Comparison of ENCODE assay signal across 1 cellular context in genomic region chrX:139831017-139831416, GRCh38.
TF ChIP-seq lines count a peak whose summit lies in the region.

No MANE protein-coding gene starts in this region.

TF ChIP-seq in HepG2, 621 proteins besides CTCF, POLR2A, EP300 and RAD21 (continued from another document):
- TF ChIP-seq NCOA1 (CRISPR knock-in tag; IDR thresholded peaks at IDR 0.05) = no peak
- no peak for TF ChIP-seq ZKSCAN8 (CRISPR knock-in tag; IDR thresholded peaks at IDR 0.05; ENCODE audit: borderline replicate concordance)
- TF ChIP-seq CCAR2 (optimal IDR thresholded peaks at IDR 0.05; ENCODE audit: low read depth, low read length) = no peak
- no peak for TF ChIP-seq ZNF576 (CRISPR knock-in tag; IDR thresholded peaks at IDR 0.05)
- no peak for TF ChIP-seq SALL1 (CRISPR knock-in tag; IDR thresholded peaks at IDR 0.05)
- TF ChIP-seq NFAT5 (CRISPR knock-in tag; IDR thresholded peaks at IDR 0.05) = no peak
- TF ChIP-seq ZKSCAN5 (CRISPR knock-in tag; IDR thresholded peaks at IDR 0.05) = no peak
- no peak for TF ChIP-seq KAT7 (CRISPR knock-in tag; IDR thresholded peaks at IDR 0.05; ENCODE audit: borderline replicate concordance)
- TF ChIP-seq HMG20A (CRISPR knock-in tag; IDR thresholded peaks at IDR 0.05; ENCODE audit: borderline replicate concordance) = no peak
- no peak for TF ChIP-seq SOX6 (IDR thresholded peaks at IDR 0.05)
- no peak for TF ChIP-seq SOX6 (CRISPR knock-in tag; IDR thresholded peaks at IDR 0.05)
- no peak for TF ChIP-seq PRPF4 (IDR thresholded peaks at IDR 0.05; ENCODE audit: low read depth, low read length, poor library complexity, severe bottlenecking)
- no peak for TF ChIP-seq HIC2 (CRISPR knock-in tag; IDR thresholded peaks at IDR 0.05; ENCODE audit: low read depth)
- TF ChIP-seq ZNF451 (CRISPR knock-in tag; IDR thresholded peaks at IDR 0.05) = no peak
- TF ChIP-seq TOPORS (CRISPR knock-in tag; IDR thresholded peaks at IDR 0.05) = no peak
